ENCODE assay signal across 5 cellular contexts in the genomic region with DNA sequence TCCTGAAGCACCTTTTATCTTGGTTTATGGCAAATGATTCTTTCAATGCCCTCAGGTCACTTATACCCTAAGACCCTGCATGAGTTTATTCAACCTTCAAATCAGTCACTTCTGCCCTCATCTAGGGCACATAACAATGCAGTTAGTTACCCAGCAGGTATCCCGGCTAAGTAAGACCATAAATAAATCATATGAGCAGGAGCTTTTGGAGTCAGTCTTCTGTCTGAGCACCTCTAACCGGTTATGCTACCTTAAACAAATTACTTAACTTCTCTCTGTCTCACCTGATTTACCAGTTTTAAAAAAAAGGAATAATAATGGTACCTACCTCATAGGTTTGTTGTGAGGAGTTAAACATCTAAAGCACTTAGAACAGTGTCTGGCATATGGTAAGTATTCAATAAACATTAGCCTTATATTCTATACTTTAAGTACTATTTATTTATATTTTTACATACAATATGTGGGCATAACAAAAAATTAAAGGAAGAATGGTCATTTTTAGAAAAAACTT. TPM values are rescaled to one million over a fixed set of nuclear protein-coding genes. Genes with fewer than 3 reads are reported as not detected.
DNase-seq lines count a peak whose midpoint lies in the region; ATAC-seq, FAIRE-seq and TF ChIP-seq lines count a peak whose summit lies in the region.
"Not testable (repeated sequence)": the region's sequence is repeated elsewhere in the genome, so short reads cannot be mapped to it uniquely, and the experiment has no call there.

No MANE protein-coding gene starts in this region.

- not testable (repeated sequence) for H3K9me2 ChIP-seq in PC-3 (replicated peaks; ENCODE audit: low read length)

- not testable (repeated sequence) for H4K12ac ChIP-seq in trophoblast cell (ENCODE audit: low read depth, low read length)

- not testable (repeated sequence) for H2AFZ ChIP-seq in PC-3 (ENCODE audit: low read length); trophoblast cell (ENCODE audit: insufficient read depth, low read length, poor library complexity)

- not testable (repeated sequence) for H3K4me1 ChIP-seq in PC-3 (ENCODE audit: insufficient read depth, low read length); trophoblast cell (ENCODE audit: control insufficient read depth in 1 of 2, insufficient read depth in 2 of 2, low read length in 2 of 2)

- DNase-seq in G401 (ENCODE audit: low spot score) (peak; percentile 4), PC-3 (peak; percentile 2), bronchial epithelial cell (ENCODE audit: low read depth) (peak; percentile 19), trophoblast cell (peak; percentile 0 to 66)

- H3K9me3 ChIP-seq in PC-3 (ENCODE audit: low read length); trophoblast cell (ENCODE audit: insufficient read depth, low read depth, low read length): not testable (repeated sequence)

- H3K14ac ChIP-seq in trophoblast cell (ENCODE audit: low read length), result not testable (repeated sequence)

- H3K9ac ChIP-seq in PC-3 (ENCODE audit: low read length); trophoblast cell (ENCODE audit: low read length): not testable (repeated sequence)

- H3K4me3 ChIP-seq in PC-3 (ENCODE audit: low read length); bronchial epithelial cell (ENCODE audit: low read depth, low read length); trophoblast cell (ENCODE audit: low read depth, low read length): not testable (repeated sequence)

- H3K4ac ChIP-seq in trophoblast cell (ENCODE audit: low read depth, low read length), result not testable (repeated sequence)

- BruUV-seq in PC-3 (replicated peaks; lab: Mats Ljungman, UMichigan), result not testable (repeated sequence)

- not testable (repeated sequence) for TF ChIP-seq CTCF in PC-3 (conservative IDR thresholded peaks at IDR 0.05; ENCODE audit: low read depth, low read length); bronchial epithelial cell (IDR thresholded peaks at IDR 0.05; ENCODE audit: insufficient read depth, low read length, severe bottlenecking)

- H4K20me1 ChIP-seq in PC-3 (ENCODE audit: low read length), result not testable (repeated sequence)

- not testable (repeated sequence) for H3K27me3 ChIP-seq in PC-3 (ENCODE audit: low read length); bronchial epithelial cell (ENCODE audit: control insufficient read depth, insufficient read depth, low read length); trophoblast cell (ENCODE audit: insufficient read depth, low read length)

- intact Hi-C loops in PC-3 (cut with micrococcal nuclease), result not testable (repeated sequence)

- no CpG with 5 or more reads among the region's 2 CpGs for WGBS in trophoblast cell (ENCODE audit: extremely low coverage, insufficient coverage, insufficient read length)

- not testable (repeated sequence) for H3K36me3 ChIP-seq in PC-3 (ENCODE audit: low read depth, low read length); bronchial epithelial cell (ENCODE audit: control insufficient read depth, insufficient read depth, low read length); trophoblast cell (ENCODE audit: control insufficient read depth in 1 of 2, insufficient read depth in 2 of 2, low read length in 2 of 2)

- not testable (repeated sequence) for H2BK12ac ChIP-seq in trophoblast cell (ENCODE audit: low read length)

- H2BK5ac ChIP-seq in trophoblast cell (ENCODE audit: low read depth, low read length, poor library complexity), result not testable (repeated sequence)

- not testable (repeated sequence) for H2BK120ac ChIP-seq in trophoblast cell (ENCODE audit: insufficient read depth, low read length, poor library complexity)

- not testable (repeated sequence) for H3K18ac ChIP-seq in trophoblast cell (ENCODE audit: low read length)

- POLR2A ChIA-PET in PC-3 (lab: Charles Lee; ENCODE audit: unreplicated experiment), result not testable (repeated sequence)

- not testable (repeated sequence) for H3F3A ChIP-seq in PC-3 (ENCODE audit: low read length, unreplicated experiment)

- not testable (repeated sequence) for H3K79me1 ChIP-seq in trophoblast cell (ENCODE audit: low read length)

- H4K8ac ChIP-seq in trophoblast cell (ENCODE audit: low read depth, low read length), result not testable (repeated sequence)

- in situ Hi-C loops in G401 (cut with HindIII; ENCODE audit: low sequenced_read_pairs), result not testable (repeated sequence)

- not testable (repeated sequence) for FAIRE-seq in bronchial epithelial cell (lab: Jason Lieb, UNC)

- not testable (repeated sequence) for H3K27ac ChIP-seq in PC-3 (ENCODE audit: low read length); trophoblast cell (ENCODE audit: low read depth, low read length)

- H3K79me2 ChIP-seq in PC-3 (ENCODE audit: low read length); trophoblast cell (ENCODE audit: control insufficient read depth, insufficient read depth, low read length, poor library complexity): not testable (repeated sequence)

- H2AK5ac ChIP-seq in trophoblast cell (ENCODE audit: low read length), result not testable (repeated sequence)

- not testable (repeated sequence) for H4K91ac ChIP-seq in trophoblast cell (ENCODE audit: low read depth, low read length)

- CTCF ChIA-PET in PC-3 (lab: Charles Lee), result not testable (repeated sequence)

- H3K23ac ChIP-seq in trophoblast cell (ENCODE audit: low read length), result not testable (repeated sequence)

- ATAC-seq in PC-3, result not testable (repeated sequence)
- peak; percentile 95 for ATAC-seq in esophagus mucosa

- not testable (repeated sequence) for H3K4me2 ChIP-seq in PC-3 (ENCODE audit: low read length); trophoblast cell (ENCODE audit: low read length)

RNA-seq across cellular contexts. Expression of a gene that starts 16.9 kb away (rescaled TPM):
- total RNA-seq in G401 (2014; rRNA removed; shearing (Covaris generic)), result 6.3 and 19.4 TPM in 2 replicates
- total RNA-seq in PC-3 (2014; rRNA removed), result 11.1 and 11.6 TPM in 2 replicates
- total RNA-seq in bronchial epithelial cell, result 0.13 TPM in 1 of 2 replicates, not detected in the other
- total RNA-seq in esophagus mucosa, result 2.1 TPM
- 4.2 and 5.0 TPM in 2 replicates for polyA plus RNA-seq in trophoblast cell (2013)

RNA-seq across cellular contexts. Expression of a gene that starts 17.5 kb away (rescaled TPM):
- total RNA-seq in G401 (2014; rRNA removed; shearing (Covaris generic)), result 6.8 and 14.8 TPM in 2 replicates
- 6.6 and 7.6 TPM in 2 replicates for total RNA-seq in PC-3 (2014; rRNA removed)
- total RNA-seq in bronchial epithelial cell, result 8.3 and 11.6 TPM in 2 replicates
- 15.9 TPM for total RNA-seq in esophagus mucosa
- 11.6 and 13.4 TPM in 2 replicates for polyA plus RNA-seq in trophoblast cell (2013)
